In the genomic region with DNA sequence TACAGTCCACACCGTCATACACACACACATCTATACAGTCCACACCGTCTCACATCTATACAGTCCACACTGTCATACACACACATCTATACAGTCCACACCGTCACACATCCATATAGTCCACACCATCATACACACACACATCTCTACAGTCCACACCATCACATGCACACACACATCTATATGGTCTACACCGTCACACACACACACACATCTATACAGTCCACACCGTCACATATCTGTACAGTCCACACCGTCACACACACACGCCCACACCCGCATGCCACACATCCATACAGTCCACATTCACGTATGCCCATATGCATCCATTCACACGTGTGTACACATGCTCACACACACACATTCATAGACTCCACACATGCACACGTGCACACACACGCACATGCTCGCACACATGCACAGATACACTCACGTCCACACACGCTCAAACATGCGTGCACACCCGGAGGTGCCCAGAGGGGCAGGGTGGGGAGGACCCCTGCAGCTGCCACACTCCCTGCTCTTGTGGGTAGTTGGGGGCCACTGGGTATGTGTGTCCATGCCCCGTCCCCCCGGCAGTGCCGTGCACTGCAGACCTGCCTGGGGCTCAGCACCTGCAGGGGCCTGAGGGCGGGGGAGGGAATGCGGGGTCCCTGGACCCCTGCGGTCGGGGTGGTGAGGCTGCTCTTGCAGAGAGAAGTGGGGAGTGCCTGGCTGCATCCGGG, we compare ENCODE assay signal across 21 cellular contexts.
"Had no signal": no experiment of that assay in that cellular context is flagged by ENCODE, and none has a peak within 500 bp of the region (broad histone marks: within the 10 kb centered on the region; RNA-seq: fewer than 3 reads in every experiment).

No MANE protein-coding gene starts in this region.

- H3K27ac ChIP-seq: body of pancreas, epithelial cell of prostate, prostate gland, right atrium auricular region had no signal

- DNase-seq: activated naive CD4-positive, alpha-beta T cell treated with Interleukin-2 at 50 U/mL for 16 hours; activated naive CD8-positive, alpha-beta T cell treated with anti-CD3 and anti-CD28 coated beads, Interleukin-2, amount 10 ng/mL, durations not matched to agents 7 days and 5 days; activated T-cell treated with anti-CD3 and anti-CD28 coated beads for 4 hours; amygdala; body of pancreas; dermis blood vessel endothelial cell; effector memory CD8-positive, alpha-beta T cell; foreskin melanocyte; hypothalamus; islet precursor cell; mammary epithelial cell; midbrain; stimulated activated CD4-positive, alpha-beta T cell treated with anti-CD3 and anti-CD28 coated beads, Interleukin-2, amount 100 ng/mL, for 24 hours; T-helper 1 cell; T-helper 9 cell had no signal

- H3K27me3 ChIP-seq: body of pancreas, right atrium auricular region had no signal

- H3K4me3 ChIP-seq: body of pancreas, prostate gland, right atrium auricular region had no signal

- H3K9me3 Mint-ChIP-seq: activated naive CD8-positive, alpha-beta T cell treated with anti-CD3 and anti-CD28 coated beads, Interleukin-2, amount 10 ng/mL, durations not matched to agents 7 days and 5 days; activated T-helper 2 cell treated with anti-CD3 and anti-CD28 coated beads, Interferon-gamma antibody, Interleukin-2, Interleukin-4, amounts not matched to agents 10 μg/mL and 5 μg/mL and 100 μg/mL, durations not matched to agents 14 hours and 24 hours and 36 hours; effector memory CD8-positive, alpha-beta T cell; neural crest cell had no signal

- H3K4me1 ChIP-seq: prostate gland, right atrium auricular region had no signal

- H3K36me3 ChIP-seq: prostate gland had no signal

- ATAC-seq: body of pancreas; effector memory CD8-positive, alpha-beta T cell; left lobe of liver had no signal

- H3K27ac Mint-ChIP-seq: activated naive CD8-positive, alpha-beta T cell treated with anti-CD3 and anti-CD28 coated beads, Interleukin-2, amount 10 ng/mL, durations not matched to agents 7 days and 5 days; activated T-helper 2 cell treated with anti-CD3 and anti-CD28 coated beads, Interferon-gamma antibody, Interleukin-2, Interleukin-4, amounts not matched to agents 10 μg/mL and 5 μg/mL and 100 μg/mL, durations not matched to agents 14 hours and 24 hours and 36 hours; effector memory CD8-positive, alpha-beta T cell had no signal

- H3K4me3 Mint-ChIP-seq: activated naive CD8-positive, alpha-beta T cell treated with anti-CD3 and anti-CD28 coated beads, Interleukin-2, amount 10 ng/mL, durations not matched to agents 7 days and 5 days; effector memory CD8-positive, alpha-beta T cell; neural crest cell had no signal

- H3K27me3 Mint-ChIP-seq: activated naive CD8-positive, alpha-beta T cell treated with anti-CD3 and anti-CD28 coated beads, Interleukin-2, amount 10 ng/mL, durations not matched to agents 7 days and 5 days; effector memory CD8-positive, alpha-beta T cell had no signal

- H3K9me3 ChIP-seq: body of pancreas, prostate gland, right atrium auricular region had no signal

- H3K4me1 Mint-ChIP-seq: activated naive CD8-positive, alpha-beta T cell treated with anti-CD3 and anti-CD28 coated beads, Interleukin-2, amount 10 ng/mL, durations not matched to agents 7 days and 5 days; neural crest cell had no signal
